In the genomic region with DNA sequence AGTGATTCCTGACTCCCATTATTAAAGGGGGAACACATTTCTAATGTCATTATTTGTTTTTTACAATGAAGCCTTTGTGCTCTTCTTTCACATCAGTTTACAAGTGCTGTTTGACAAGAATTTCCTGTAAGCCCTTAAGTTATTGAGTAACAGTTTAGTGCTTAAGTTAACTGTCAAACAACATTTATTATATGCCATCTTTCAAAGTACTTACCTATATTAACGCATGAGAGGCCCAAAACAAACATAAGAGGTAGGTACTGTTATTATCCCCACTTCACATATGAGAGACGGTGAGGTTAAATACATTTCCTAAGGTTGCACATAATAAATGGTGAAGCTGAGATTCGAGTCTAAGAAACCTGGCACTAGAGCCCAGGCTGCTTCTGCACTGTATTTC, we compare ENCODE assay signal across 14 cellular contexts. TPM values are rescaled to one million over a fixed set of nuclear protein-coding genes. Genes with fewer than 3 reads are reported as not detected.
DNase-seq lines count a peak whose midpoint lies in the region; ATAC-seq and TF ChIP-seq lines count a peak whose summit lies in the region.
"Had no signal": no experiment of that assay in that cellular context is flagged by ENCODE, and none has a peak within 500 bp of the region (broad histone marks: within the 10 kb centered on the region; RNA-seq: fewer than 3 reads in every experiment).

No MANE protein-coding gene starts in this region.

- no peaks in the 10 kb centered on the region for H3K9me3 ChIP-seq in transverse colon
- H3K9me3 ChIP-seq: MG63 had no signal

- H3K36me3 ChIP-seq in transverse colon, result no peaks in the 10 kb centered on the region
- H3K36me3 ChIP-seq: MG63 had no signal

- no peak for TF ChIP-seq POLR2A in transverse colon (IDR thresholded peaks at IDR 0.05)

- TF ChIP-seq EP300 in transverse colon (IDR thresholded peaks at IDR 0.05; ENCODE audit: low read depth), result no peak

- H3K4me1 ChIP-seq in transverse colon, result peaks cover 0 to 24% (median 4%) of the 10 kb centered on the region in 4 donors

- H3K4me3 Mint-ChIP-seq in activated T-cell treated with anti-CD3 and anti-CD28 coated beads, Interleukin-2, amount 50 U/mL, for 72 hours, result no peak overlapping the region

- intact Hi-C loops in transverse colon (cut with DNase I; ENCODE audit: low total_unique reads), result no loop called here

- DNase-seq in activated T-cell treated with anti-CD3 and anti-CD28 coated beads, Interleukin-2, amount 50 U/mL, for 72 hours, result no peak
- no peak for DNase-seq in activated T-cell treated with anti-CD3 and anti-CD28 coated beads, Interleukin-2, amount 50 U/mL, for 48 hours
- DNase-seq in NCI-H1105 treated with DMSO at 0.1 percent for 48 hours (lab: John Stamatoyannopoulos, UW) (peak; percentile 44), epithelial cell of esophagus (ENCODE audit: low read depth) (peak; percentile 0), transverse colon (no peak), NCI-H526 treated with DMSO at 0.1 percent for 48 hours (lab: John Stamatoyannopoulos, UW) (no peak), midbrain (lab: John Stamatoyannopoulos, UW) (no peak)
- DNase-seq: DND-41, H7, Karpas-422, MG63, NCI-H187 treated with DMSO at 0.1 percent for 48 hours, T-helper 1 cell had no signal

- H3K27me3 Mint-ChIP-seq in activated T-cell treated with anti-CD3 and anti-CD28 coated beads, Interleukin-2, amount 50 U/mL, for 72 hours (ENCODE audit: low read depth), result peaks cover 6% of the 10 kb centered on the region

- in situ Hi-C loops in transverse colon (cut with MboI; ENCODE audit: low pct_ligation_motif_present in 1 of 4, low pct_unique_long_range_greater_than_20kb in 1 of 4, low sequenced_read_pairs in 3 of 4), result no loop called here

- no peak overlapping the region for H3K4me3 ChIP-seq in epithelial cell of esophagus (ENCODE audit: low read length)
- H3K4me3 ChIP-seq in transverse colon, result no peak overlapping the region
- H3K4me3 ChIP-seq: MG63 had no signal

- peaks cover 4% of the 10 kb centered on the region for H3K4me1 Mint-ChIP-seq in activated T-cell treated with anti-CD3 and anti-CD28 coated beads, Interleukin-2, amount 50 U/mL, for 72 hours (ENCODE audit: low read depth)

- peak overlapping the region; percentile 23 to 37 (median 30) for H3K27ac ChIP-seq in transverse colon

- H3K9me3 Mint-ChIP-seq in activated T-cell treated with anti-CD3 and anti-CD28 coated beads, Interleukin-2, amount 50 U/mL, for 72 hours, result no peaks in the 10 kb centered on the region

- no peaks in the 10 kb centered on the region for H3K27me3 ChIP-seq in transverse colon
- H3K27me3 ChIP-seq: MG63 had no signal

- no peak for ATAC-seq in activated T-cell treated with anti-CD3 and anti-CD28 coated beads, Interleukin-2, amount 50 U/mL, for 72 hours (replicated peaks in 1 of 2)
- ATAC-seq: Panc1 had no signal

- TF ChIP-seq CTCF in epithelial cell of esophagus (IDR thresholded peaks at IDR 0.05; ENCODE audit: insufficient read depth, low read depth, low read length, missing control alignments), result no peak
- TF ChIP-seq CTCF in transverse colon (IDR thresholded peaks at IDR 0.05), result no peak

- H3K27ac Mint-ChIP-seq in activated T-cell treated with anti-CD3 and anti-CD28 coated beads, Interleukin-2, amount 50 U/mL, for 72 hours, result peak overlapping the region; percentile 46

- peaks cover 0 to 3% of the 10 kb centered on the region in 2 donors for H3K36me3 Mint-ChIP-seq in activated T-cell treated with anti-CD3 and anti-CD28 coated beads, Interleukin-2, amount 50 U/mL, for 72 hours (ENCODE audit: insufficient read depth in 2 of 2)

- 36 to 67% methylated on average over 1 to 3 of the region's 3 CpGs for WGBS in transverse colon (ENCODE audit: low coverage in 1 of 2), 2 donors

RNA-seq across cellular contexts. Expression of a gene that starts 56.0 kb away (rescaled TPM):
- 10 to 100 TPM; 34.8 to 48.9 TPM for total RNA-seq in activated T-cell treated with anti-CD3 and anti-CD28 coated beads, Interleukin-2, amount 50 U/mL, for 72 hours
- total RNA-seq in transverse colon, result 10 to 100 TPM; 43.7 to 77.2 (median 55.9) TPM

Comparison
In these comparisons a context has a peak if more than half of its experiments do, and no peak if none do; other contexts are left out.
1. DNase-seq: peak in NCI-H1105 treated with DMSO at 0.1 percent for 48 hours (single experiment) and epithelial cell of esophagus (single experiment); none in activated T-cell treated with anti-CD3 and anti-CD28 coated beads, Interleukin-2, amount 50 U/mL, for 72 hours (0 of 2), activated T-cell treated with anti-CD3 and anti-CD28 coated beads, Interleukin-2, amount 50 U/mL, for 48 hours (0 of 2), transverse colon (single experiment), NCI-H526 treated with DMSO at 0.1 percent for 48 hours (single experiment) and midbrain (single experiment).